In the genomic region with DNA sequence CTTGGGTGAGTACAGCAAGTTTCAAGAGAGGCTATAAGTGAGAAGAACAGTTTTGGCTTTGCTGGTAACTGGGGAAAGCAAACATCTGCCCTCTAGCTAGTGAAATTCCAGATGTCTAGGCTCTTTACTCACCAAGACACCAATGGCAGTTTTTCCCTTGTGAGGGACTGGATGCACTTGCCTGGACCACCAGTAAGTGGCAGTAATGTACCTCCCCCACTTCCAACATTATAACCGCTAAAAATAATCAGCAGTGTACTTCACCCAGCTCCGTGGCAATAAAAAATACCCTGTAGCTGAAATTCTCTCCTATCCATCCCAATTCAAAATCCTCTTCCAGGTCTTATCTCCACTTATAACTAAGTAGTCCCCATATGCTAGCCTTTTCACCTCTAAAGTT, we compare ENCODE assay signal across 7 cellular contexts.
A peak's percentile ranks its signal among the peaks of the same experiment; 100 is the strongest.
DNase-seq lines count a peak whose midpoint lies in the region; ATAC-seq and TF ChIP-seq lines count a peak whose summit lies in the region.

No MANE protein-coding gene starts in this region.

- peaks cover 2 to 13% (median 2%) of the 10 kb centered on the region in 3 donors for H3K9me3 Mint-ChIP-seq in T-cell

- WGBS in hepatocyte (ENCODE audit: low lambda C conversion rate, missing lambda C conversion rate) = 16% methylated on average over 2 of the region's 2 CpGs
- WGBS in stomach, 5 donors = 9 to 20% (median 11%) methylated on average over 2 of the region's 2 CpGs

- H3K9me2 ChIP-seq in hepatocyte (replicated peaks; ENCODE audit: insufficient read depth) = no peaks in the 10 kb centered on the region

- H2AFZ ChIP-seq in hepatocyte = peak overlapping the region; percentile 10

- TF ChIP-seq POLR2A in stomach (IDR thresholded peaks at IDR 0.05) = no peak

- H3K36me3 ChIP-seq in ascending aorta = no peaks in the 10 kb centered on the region
- no peaks in the 10 kb centered on the region for H3K36me3 ChIP-seq in hepatocyte (replicated peaks; ENCODE audit: insufficient read depth, low read depth)
- H3K36me3 ChIP-seq in stomach = no peaks in the 10 kb centered on the region

- peak; percentile 74 for DNase-seq in GM03348 (ENCODE audit: low spot score)
- peak; percentile 58 to 65 for DNase-seq in Kasumi-1 (lab: John Stamatoyannopoulos, UW)
- DNase-seq in ascending aorta (ENCODE audit: low spot score in 2 of 2) = peak in 1 of 2 donors; percentile 66
- peak; percentile 60 for DNase-seq in hepatocyte (ENCODE audit: low spot score)
- DNase-seq in stomach = no peak
- DNase-seq in T-cell = no peak

- POLR2A ChIA-PET in T-cell (lab: Charles Lee) = no interaction called here

- ATAC-seq in GM21515 (IDR thresholded peaks at IDR 0.05; ENCODE audit: unreplicated experiment) (peak; percentile 57), T-cell (replicated peaks in 1 of 4) (no peak)

- no peak overlapping the region for H3K27ac ChIP-seq in ascending aorta
- H3K27ac ChIP-seq in hepatocyte = no peak overlapping the region
- peak overlapping the region in 1 of 5 donors; percentile 36 for H3K27ac ChIP-seq in stomach

- no peak overlapping the region for H3K27ac Mint-ChIP-seq in T-cell

- H3K79me2 ChIP-seq in hepatocyte = no peaks in the 10 kb centered on the region

- intact Hi-C loops in ascending aorta (cut with DNase I) (no loop called here), stomach (cut with DNase I; ENCODE audit: low total_unique reads) (no loop called here)

- no peaks in the 10 kb centered on the region for H3K27me3 Mint-ChIP-seq in T-cell

- H3K36me3 Mint-ChIP-seq in T-cell = peaks cover 85% of the 10 kb centered on the region

- no peaks in the 10 kb centered on the region for H3K27me3 ChIP-seq in ascending aorta
- H3K27me3 ChIP-seq in hepatocyte = no peaks in the 10 kb centered on the region
- H3K27me3 ChIP-seq in stomach = no peaks in the 10 kb centered on the region

- TF ChIP-seq EP300 in stomach (IDR thresholded peaks at IDR 0.05) = no peak

- peaks cover 8 to 23% (median 19%) of the 10 kb centered on the region in 3 donors for H3K4me1 Mint-ChIP-seq in T-cell

- TF ChIP-seq CTCF in ascending aorta (IDR thresholded peaks at IDR 0.05) (peak; percentile 50 to 85 (median 84)), hepatocyte (IDR thresholded peaks at IDR 0.05; ENCODE audit: poor library complexity) (peak; percentile 65), stomach (IDR thresholded peaks at IDR 0.05) (peak in 4 of 7 experiments; percentile 44 to 68 (median 56))

- no peaks in the 10 kb centered on the region for H3K4me1 ChIP-seq in ascending aorta
- no peaks in the 10 kb centered on the region for H3K4me1 ChIP-seq in hepatocyte (ENCODE audit: insufficient read depth)
- peaks cover 0 to 10% (median 0%) of the 10 kb centered on the region in 4 donors for H3K4me1 ChIP-seq in stomach

- H3K4me2 ChIP-seq in hepatocyte = peak overlapping the region; percentile 26

- H3K9me3 ChIP-seq in ascending aorta (no peaks in the 10 kb centered on the region), hepatocyte (ENCODE audit: low read depth) (no peaks in the 10 kb centered on the region), stomach (no peaks in the 10 kb centered on the region)

- H3K4me3 Mint-ChIP-seq in T-cell = no peak overlapping the region

- no peaks in the 10 kb centered on the region for H4K20me1 ChIP-seq in hepatocyte (ENCODE audit: insufficient read depth, poor library complexity, severe bottlenecking)

- H3K4me3 ChIP-seq in ascending aorta = peak overlapping the region in 1 of 2 donors; percentile 12
- no peak overlapping the region for H3K4me3 ChIP-seq in hepatocyte
- H3K4me3 ChIP-seq in stomach = no peak overlapping the region

- CTCF ChIA-PET in T-cell (lab: Charles Lee) = no interaction called here

Comparison
In these comparisons a context has a peak if more than half of its experiments do, and no peak if none do; other contexts are left out.
1. DNase-seq: peak in GM03348 (single experiment), Kasumi-1 (2 of 2) and hepatocyte (single experiment); none in stomach (single experiment) and T-cell (0 of 34).
2. Peak in every context shown above with its lines, with median percentiles within 50 percentile points of each other: CTCF ChIP-seq.